ENCODE assay signal across 16 cellular contexts in genomic region chr5:80701597-80701996, GRCh38. TPM values are rescaled to one million over a fixed set of nuclear protein-coding genes. Genes with fewer than 3 reads are reported as not detected.
DNase-seq lines count a peak whose midpoint lies in the region; ATAC-seq and TF ChIP-seq lines count a peak whose summit lies in the region.
"Had no signal": no experiment of that assay in that cellular context is flagged by ENCODE, and none has a peak within 500 bp of the region (broad histone marks: within the 10 kb centered on the region; RNA-seq: fewer than 3 reads in every experiment).

No MANE protein-coding gene starts in this region.

- no TSS peak for BruUV-seq in MCF 10A (replicated peaks; lab: Mats Ljungman, UMichigan)

- H3K27ac Mint-ChIP-seq in CD4-positive, alpha-beta memory T cell, result peak overlapping the region in 5 of 7 donors; percentile 0 to 87 (median 33)
- H3K27ac Mint-ChIP-seq in GM23338 (peak overlapping the region; percentile 6), WTC11 (peak overlapping the region; percentile 80; the same call in 1 of the 2 replicates), MCF 10A (ENCODE audit: low read depth, unreplicated experiment) (no peak overlapping the region)

- POLR2A ChIA-PET in CD4-positive, alpha-beta memory T cell (lab: Charles Lee; ENCODE audit: partially characterized antibody), result no interaction called here
- POLR2A ChIA-PET in WTC11 (lab: Charles Lee) (no interaction called here), MCF 10A (lab: Yijun Ruan, JAX) (interaction anchor here (0.6 to 1.0 kb wide), 2 partner anchors 14 to 163 kb away, joined by 3 to 4 read pairs; no protein-coding TSS in a partner anchor)

- no peaks in the 10 kb centered on the region for H3F3A ChIP-seq in GM23338 (replicated peaks; ENCODE audit: low read depth)

- H3K9me3 ChIP-seq in CD4-positive, alpha-beta memory T cell (ENCODE audit: control insufficient read depth in 1 of 2, low read length in 2 of 2), result no peaks in the 10 kb centered on the region
- H3K9me3 ChIP-seq: HAP-1 had no signal

- CTCF ChIA-PET in CD4-positive, alpha-beta memory T cell (lab: Charles Lee; ENCODE audit: partially characterized antibody), result interaction anchor here (1.4 to 1.9 kb wide), 2 partner anchors 9 to 494 kb away, joined by 3 to 4 read pairs; no protein-coding TSS in a partner anchor
- CTCF ChIA-PET in WTC11 (lab: Charles Lee), result interaction anchor here (1.2 kb wide), 1 partner anchor 10 kb away, joined by 3 read pairs; no protein-coding TSS in a partner anchor
- CTCF ChIA-PET in MCF 10A (lab: Yijun Ruan, JAX), result interaction anchor here (0.7 to 1.0 kb wide), 3 partner anchors 14 to 1273 kb away, joined by 4 to 5 read pairs (median 4); no protein-coding TSS in a partner anchor

- ATAC-seq in GM23338 (no peak), WTC11 (no peak; the same call in 1 of the 2 replicates), GM19035 (IDR thresholded peaks at IDR 0.05; ENCODE audit: unreplicated experiment) (no peak), GM21825 (IDR thresholded peaks at IDR 0.05; ENCODE audit: unreplicated experiment) (no peak)
- ATAC-seq: PC-3 had no signal

- DNase-seq in CD4-positive, alpha-beta memory T cell, result no peak
- DNase-seq in GM23338 (ENCODE audit: low spot score), result no peak
- no peak for DNase-seq in WTC11 (ENCODE audit: low spot score)
- DNase-seq in fibroblast of villous mesenchyme (ENCODE audit: low read depth), result peak; percentile 17
- no peak for DNase-seq in ecto neural progenitor cell (ENCODE audit: low spot score)
- DNase-seq in MCF 10A (ENCODE audit: unreplicated experiment), result no peak
- DNase-seq: EL; NCI-H1436; NCI-H2081 treated with DMSO at 0.1 percent for 48 hours; NCI-H2227 treated with DMSO at 0.1 percent for 48 hours; NCI-H69; NK-92 treated with Interleukin-12 subunit alpha and Interleukin-12 subunit beta, amount 100 ng/mL, for 24 hours; PC-3 had no signal

- no peaks in the 10 kb centered on the region for H4K20me1 ChIP-seq in GM23338 (replicated peaks; ENCODE audit: insufficient read depth)

- no peak overlapping the region for H3K4me3 Mint-ChIP-seq in CD4-positive, alpha-beta memory T cell
- no peak overlapping the region for H3K4me3 Mint-ChIP-seq in GM23338
- no peak overlapping the region for H3K4me3 Mint-ChIP-seq in WTC11
- no peak overlapping the region for H3K4me3 Mint-ChIP-seq in MCF 10A (ENCODE audit: unreplicated experiment)

- H3K36me3 Mint-ChIP-seq in CD4-positive, alpha-beta memory T cell, result peaks cover 23 to 24% of the 10 kb centered on the region in 2 donors
- peaks cover 13% of the 10 kb centered on the region for H3K36me3 Mint-ChIP-seq in GM23338 (ENCODE audit: low read depth)
- H3K36me3 Mint-ChIP-seq in WTC11, result peaks cover 11% of the 10 kb centered on the region
- H3K36me3 Mint-ChIP-seq in MCF 10A (ENCODE audit: insufficient read depth, unreplicated experiment), result peaks cover 23% of the 10 kb centered on the region

- H3K4me2 ChIP-seq in GM23338, result no peak overlapping the region

- intact Hi-C loops in CD4-positive, alpha-beta memory T cell (cut with micrococcal nuclease), result no loop called here
- intact Hi-C loops in MCF 10A (cut with micrococcal nuclease), result no loop called here

- no peaks in the 10 kb centered on the region for H3K27me3 Mint-ChIP-seq in CD4-positive, alpha-beta memory T cell
- no peaks in the 10 kb centered on the region for H3K27me3 Mint-ChIP-seq in GM23338 (ENCODE audit: insufficient read depth, low read depth, poor library complexity)
- no peaks in the 10 kb centered on the region for H3K27me3 Mint-ChIP-seq in WTC11 (ENCODE audit: low read depth)
- no peaks in the 10 kb centered on the region for H3K27me3 Mint-ChIP-seq in MCF 10A (ENCODE audit: insufficient read depth, unreplicated experiment)

- no peak overlapping the region for H2AFZ ChIP-seq in GM23338

- H3K4me1 ChIP-seq in CD4-positive, alpha-beta memory T cell (ENCODE audit: insufficient read depth, low read length), result peaks cover 15% of the 10 kb centered on the region
- H3K4me1 ChIP-seq in GM23338 (ENCODE audit: insufficient read depth), result peaks cover 23% of the 10 kb centered on the region
- H3K4me1 ChIP-seq: HAP-1 had no signal

- no peaks in the 10 kb centered on the region for H3K9me2 ChIP-seq in GM23338 (ENCODE audit: insufficient read depth)

- no peaks in the 10 kb centered on the region for H3K9me3 Mint-ChIP-seq in CD4-positive, alpha-beta memory T cell
- no peaks in the 10 kb centered on the region for H3K9me3 Mint-ChIP-seq in GM23338
- peaks cover 9% of the 10 kb centered on the region for H3K9me3 Mint-ChIP-seq in WTC11
- H3K9me3 Mint-ChIP-seq in MCF 10A (ENCODE audit: unreplicated experiment), result no peaks in the 10 kb centered on the region

- peaks cover 15 to 31% (median 19%) of the 10 kb centered on the region in 4 donors for H3K4me1 Mint-ChIP-seq in CD4-positive, alpha-beta memory T cell
- peaks cover 21% of the 10 kb centered on the region for H3K4me1 Mint-ChIP-seq in GM23338
- peaks cover 32% of the 10 kb centered on the region for H3K4me1 Mint-ChIP-seq in WTC11
- no peaks in the 10 kb centered on the region for H3K4me1 Mint-ChIP-seq in MCF 10A (ENCODE audit: insufficient read depth, unreplicated experiment)

- TF ChIP-seq CTCF in GM23338 (conservative IDR thresholded peaks at IDR 0.05; ENCODE audit: low read depth in 2 of 2) (no peak), WTC11 (IDR thresholded peaks at IDR 0.05) (no peak), fibroblast of villous mesenchyme (IDR thresholded peaks at IDR 0.05; ENCODE audit: insufficient read depth, low read depth, low read length) (no peak), MCF 10A (IDR thresholded peaks at IDR 0.05; ENCODE audit: unreplicated experiment) (no peak)

- no peaks in the 10 kb centered on the region for H3K36me3 ChIP-seq in CD4-positive, alpha-beta memory T cell (ENCODE audit: insufficient read depth, low read length)
- H3K36me3 ChIP-seq in GM23338 (ENCODE audit: insufficient read depth), result 0 out of 2 replicates have a peak, but pooled peaks cover 4% of the 10 kb centered on the region
- H3K36me3 ChIP-seq: HAP-1 had no signal

- H3K4me3 ChIP-seq in CD4-positive, alpha-beta memory T cell (ENCODE audit: low read length in 2 of 2), result no peak overlapping the region
- H3K4me3 ChIP-seq in GM23338 (no peak overlapping the region), fibroblast of villous mesenchyme (ENCODE audit: low read depth, low read length) (no peak overlapping the region)
- H3K4me3 ChIP-seq: HAP-1 had no signal

- H3K27ac ChIP-seq in CD4-positive, alpha-beta memory T cell (ENCODE audit: low read depth, low read length), result no peak overlapping the region
- H3K27ac ChIP-seq in GM23338 (ENCODE audit: low read depth), result 0 out of 2 replicates have a peak overlapping the region, but pooled peaks have one; percentile 46

- H3K27me3 ChIP-seq in CD4-positive, alpha-beta memory T cell (ENCODE audit: insufficient read depth, low read length), result no peaks in the 10 kb centered on the region
- H3K27me3 ChIP-seq in GM23338 (ENCODE audit: insufficient read depth), result no peaks in the 10 kb centered on the region

- H3K79me2 ChIP-seq in GM23338 (replicated peaks; ENCODE audit: insufficient read depth), result no peaks in the 10 kb centered on the region

TF ChIP-seq in GM23338, 12 proteins besides CTCF, POLR2A, EP300 and RAD21 (continues in another document):
- no peak for TF ChIP-seq EZH2 (IDR thresholded peaks at IDR 0.05; ENCODE audit: low read depth, unreplicated experiment)

TF ChIP-seq in WTC11, 78 proteins besides CTCF, POLR2A, EP300 and RAD21 (continues in another document):
- no peak for TF ChIP-seq NFE2L1 (CRISPR knock-in tag; IDR thresholded peaks at IDR 0.05)
- no peak for TF ChIP-seq MYBL2 (CRISPR knock-in tag; IDR thresholded peaks at IDR 0.05)
- TF ChIP-seq OVOL2 (CRISPR knock-in tag; IDR thresholded peaks at IDR 0.05; ENCODE audit: borderline replicate concordance), result no peak
- TF ChIP-seq PRDM15 (CRISPR knock-in tag; IDR thresholded peaks at IDR 0.05), result no peak

RNA-seq across cellular contexts. Expression of gene DHFR, which starts 46.8 kb away (rescaled TPM):
- total RNA-seq in CD4-positive, alpha-beta memory T cell, result 10 to 100 TPM; 18.5 to 19.2 TPM
- 1 to 10 TPM; 1.3 to 1.8 TPM for polyA plus RNA-seq in CD4-positive, alpha-beta memory T cell
- 82.8 and 95.6 TPM in 2 replicates for total RNA-seq in GM23338 (2014; rRNA removed; shearing (Covaris generic))
- 48.7 and 56.2 TPM in 2 replicates for polyA plus RNA-seq in GM23338 (2016; fragmentation: Nextera tagmentation; extraction: Ambion mirVana)
- 64.0 to 68.0 TPM (median 64.4 TPM) in 3 replicates for total RNA-seq in WTC11 (2021)
- 15.5 and 29.8 TPM in 2 replicates for total RNA-seq in fibroblast of villous mesenchyme
- total RNA-seq in MCF 10A (2022), result 6.3 and 13.0 TPM in 2 replicates

RNA-seq across cellular contexts. Expression of gene MSH3, which starts 47.1 kb away (rescaled TPM):
- total RNA-seq in CD4-positive, alpha-beta memory T cell, result 10 to 100 TPM; 14.3 to 17.1 TPM
- 10 to 100 TPM; 14.3 to 16.4 TPM for polyA plus RNA-seq in CD4-positive, alpha-beta memory T cell
- 16.6 and 17.1 TPM in 2 replicates for total RNA-seq in GM23338 (2014; rRNA removed; shearing (Covaris generic))
- polyA plus RNA-seq in GM23338 (2016; fragmentation: Nextera tagmentation; extraction: Ambion mirVana), result 9.1 and 13.3 TPM in 2 replicates
- total RNA-seq in WTC11 (2021) (14.6 to 17.6 TPM (median 16.7 TPM) in 3 replicates), fibroblast of villous mesenchyme (17.1 and 22.5 TPM in 2 replicates), MCF 10A (2022) (17.5 and 21.9 TPM in 2 replicates)
